In genomic region chr11:21410513-21410912, GRCh38 we compare ENCODE assay signal across 9 cellular contexts.
"Had no signal": no experiment of that assay in that cellular context is flagged by ENCODE, and none has a peak within 500 bp of the region (broad histone marks: within the 10 kb centered on the region; RNA-seq: fewer than 3 reads in every experiment).

No MANE protein-coding gene starts in this region.

- H3K27me3 Mint-ChIP-seq: IgD-negative memory B cell had no signal

- H3K4me1 ChIP-seq: HAP-1 had no signal

- ATAC-seq: HCT116, HepG2 had no signal

- H3K4me3 ChIP-seq: GM23248, HAP-1 had no signal

- H3K9ac ChIP-seq: GM23248 had no signal

- H3K27ac Mint-ChIP-seq: HFFc6, IgD-negative memory B cell had no signal

- DNase-seq: GM23248, GOT3, H7, HFFc6 had no signal

- H2AFZ ChIP-seq: GM23248 had no signal

- H3K36me3 Mint-ChIP-seq: IgD-negative memory B cell had no signal

- H3K4me3 Mint-ChIP-seq: HFFc6, IgD-negative memory B cell had no signal

- H3K36me3 ChIP-seq: HAP-1 had no signal

- H3K9me3 ChIP-seq: HAP-1 had no signal

- H3K27ac ChIP-seq: GM23248, HL-60 had no signal
